ENCODE assay signal across 27 cellular contexts in the genomic region with DNA sequence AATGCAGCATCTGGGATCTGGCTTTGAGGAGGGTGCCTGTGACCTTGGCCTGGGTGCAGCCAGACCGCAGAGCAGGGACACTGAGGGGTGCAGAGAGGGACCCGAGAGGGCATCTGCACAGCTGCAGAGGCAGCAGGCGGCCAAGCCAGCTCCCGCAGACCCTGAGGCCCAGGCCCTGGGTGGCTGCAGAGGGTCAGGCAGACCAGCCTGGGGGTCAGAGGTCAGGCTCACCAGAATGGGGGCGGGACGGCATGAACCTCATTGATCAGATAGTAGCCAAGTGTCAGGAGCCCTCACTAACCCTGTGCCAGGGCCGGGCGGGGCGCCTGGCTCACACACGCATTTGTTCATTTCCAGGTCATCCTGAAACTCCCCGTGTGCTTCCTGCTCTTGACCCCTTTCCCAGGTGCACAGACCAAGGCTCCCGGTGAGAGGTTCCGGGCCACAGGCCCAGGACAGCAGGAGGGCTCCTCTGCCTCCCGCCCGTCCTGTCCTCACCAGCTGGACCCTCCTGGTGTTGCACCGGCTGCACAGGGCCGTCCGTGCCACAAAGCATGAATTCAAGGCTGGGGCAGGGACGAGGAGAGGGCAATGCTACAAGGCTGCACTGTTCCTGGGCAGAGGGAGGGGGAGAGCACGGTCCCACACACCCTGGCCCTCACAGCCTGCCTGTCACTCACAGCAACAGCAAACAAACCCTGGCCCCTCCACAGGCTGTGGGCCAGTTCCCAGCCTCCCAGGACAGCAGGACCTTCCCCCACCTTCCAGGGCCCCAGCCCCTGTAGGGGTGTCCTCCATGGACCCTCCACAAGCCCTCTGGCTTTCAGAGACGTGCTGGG. TPM values are rescaled to one million over a fixed set of nuclear protein-coding genes. Genes with fewer than 3 reads are reported as not detected.
DNase-seq lines count a peak whose midpoint lies in the region; ATAC-seq, FAIRE-seq and TF ChIP-seq lines count a peak whose summit lies in the region.
"Had no signal": no experiment of that assay in that cellular context is flagged by ENCODE, and none has a peak within 500 bp of the region (broad histone marks: within the 10 kb centered on the region; RNA-seq: fewer than 3 reads in every experiment).

No MANE protein-coding gene starts in this region.

- peak overlapping the region in 6 of 11 experiments; percentile 12 to 66 (median 52); a peak in 9 of 22 replicates for H3K9ac ChIP-seq in BLaER1 treated with 17β-estradiol and CSF1 and Interleukin-3, amounts not matched to agents 10 nM and 100 nM
- peak overlapping the region in 1 of 2 experiments; percentile 11; a peak in 1 of 4 replicates for H3K9ac ChIP-seq in K562 (ENCODE audit: insufficient read depth in 1 of 2, low read depth in 2 of 2, low read length in 2 of 2)

- H4K20me1 ChIP-seq in BLaER1 treated with 17β-estradiol and CSF1 and Interleukin-3, amounts not matched to agents 10 nM and 100 nM, result peaks cover 0 to 80% (median 29%) of the 10 kb centered on the region in 11 experiments; a peak in 15 of 22 replicates
- peaks cover 62% of the 10 kb centered on the region for H4K20me1 ChIP-seq in K562 (replicated peaks; ENCODE audit: control insufficient read depth, insufficient read depth, low read length)

- H3K27me3 ChIP-seq in BLaER1 treated with 17β-estradiol and CSF1 and Interleukin-3, amounts not matched to agents 10 nM and 100 nM, result no peaks in the 10 kb centered on the region; a peak in 1 of 22 replicates
- peaks cover 7 to 63% of the 10 kb centered on the region in 2 experiments; a peak in 4 of 5 replicates for H3K27me3 ChIP-seq in K562 (ENCODE audit: control insufficient read depth in 2 of 2, insufficient read depth in 2 of 2, low read length in 2 of 2)
- H3K27me3 ChIP-seq in pancreas, result no peaks in the 10 kb centered on the region
- no peaks in the 10 kb centered on the region for H3K27me3 ChIP-seq in prostate gland (replicated peaks; ENCODE audit: insufficient read depth)
- H3K27me3 ChIP-seq in suprapubic skin, result no peaks in the 10 kb centered on the region
- no peaks in the 10 kb centered on the region for H3K27me3 ChIP-seq in thyroid gland
- H3K27me3 ChIP-seq: ovary, tibial artery had no signal

- in situ Hi-C loops in K562 (cut with MboI), result no loop called here

- FAIRE-seq in K562 (lab: Jason Lieb, UNC), result no peak
- no peak for FAIRE-seq in pancreas (lab: Jason Lieb, UNC)
- FAIRE-seq: GM12878 had no signal

- TF ChIP-seq POLR2A in K562 (conservative IDR thresholded peaks at IDR 0.05) (no peak), prostate gland (IDR thresholded peaks at IDR 0.05) (no peak), suprapubic skin (IDR thresholded peaks at IDR 0.05) (no peak), thyroid gland (IDR thresholded peaks at IDR 0.05) (no peak)

- CTCF ChIA-PET in K562 (lab: Yijun Ruan, JAX; ENCODE audit: low intra/inter-chr PET ratio), result no interaction called here

- 12% methylated on average over 21 of the region's 21 CpGs for WGBS in K562 (ENCODE audit: insufficient coverage, low coverage, missing lambda C conversion rate)
- 54 to 61% methylated on average over 19 to 21 of the region's 21 CpGs for WGBS in pancreas, 2 donors
- WGBS in prostate gland, result 85% methylated on average over 17 of the region's 21 CpGs
- 71% methylated on average over 4 of the region's 21 CpGs for WGBS in suprapubic skin
- 87 to 92% methylated on average over 16 to 19 of the region's 21 CpGs for WGBS in thyroid gland, 2 donors

- intact Hi-C loops in K562 (cut with micrococcal nuclease) (loop anchor here (5.0 kb wide), 1 partner anchor 88 kb away; no protein-coding TSS in a partner anchor), pancreas (cut with DNase I) (no loop called here), prostate gland (cut with DNase I) (loop anchor here (5.0 kb wide), 1 partner anchor 108 kb away; no protein-coding TSS in a partner anchor), thyroid gland (cut with DNase I) (loop anchor here (5.0 kb wide), 1 partner anchor 108 kb away; no protein-coding TSS in a partner anchor)

- BruUV-seq in K562 (replicated peaks; lab: Mats Ljungman, UMichigan), result no TSS peak

- H3K4me2 ChIP-seq in BLaER1 treated with 17β-estradiol and CSF1 and Interleukin-3, amounts not matched to agents 10 nM and 100 nM, result peak overlapping the region in 9 of 11 experiments; percentile 43 to 99 (median 88); a peak in 19 of 22 replicates
- H3K4me2 ChIP-seq in K562 (ENCODE audit: insufficient read depth, low read length), result no peak overlapping the region

- TF ChIP-seq RAD21 in K562 (CRISPR knock-in tag; conservative IDR thresholded peaks at IDR 0.05 in 1 of 2, IDR thresholded peaks at IDR 0.05 in 1 of 2), result no peak

- H2AFZ ChIP-seq in K562 (ENCODE audit: low read depth, low read length), result no peak overlapping the region

- H3K4me1 ChIP-seq in BLaER1 treated with 17β-estradiol and CSF1 and Interleukin-3, amounts not matched to agents 10 nM and 100 nM, result peaks cover 17 to 94% (median 89%) of the 10 kb centered on the region in 10 experiments
- H3K4me1 ChIP-seq in K562 (replicated peaks in 1 of 2; ENCODE audit: control insufficient read depth in 2 of 2, insufficient read depth in 2 of 2, low read length in 2 of 2), result peaks cover 4 to 65% of the 10 kb centered on the region in 2 experiments; a peak in 4 of 5 replicates
- H3K4me1 ChIP-seq in pancreas, result peaks cover 0 to 3% (median 0%) of the 10 kb centered on the region in 3 donors
- no peaks in the 10 kb centered on the region for H3K4me1 ChIP-seq in prostate gland (replicated peaks)
- H3K4me1 ChIP-seq in suprapubic skin, result peaks cover 19% of the 10 kb centered on the region
- peaks cover 11 to 13% of the 10 kb centered on the region in 2 donors for H3K4me1 ChIP-seq in thyroid gland

- DNase-seq in K562 (ENCODE audit: extremely low read depth in 1 of 4, low spot score in 3 of 4) (peak in 1 of 4 experiments; percentile 32), hippocampal formation (lab: John Stamatoyannopoulos, UW) (peak; percentile 31 to 43), pancreas (peak in 1 of 6 donors; percentile 35), prostate gland (ENCODE audit: low spot score) (no peak), suprapubic skin (ENCODE audit: low spot score in 2 of 2) (no peak), thyroid gland (no peak)
- no peak for DNase-seq in activated T-cell treated with anti-CD3 and anti-CD28 coated beads, Interleukin-2, amount 50 U/mL, for 48 hours
- DNase-seq: activated CD4-positive, alpha-beta T cell treated with anti-CD3 and anti-CD28 coated beads, Interleukin-2, amount 10 ng/mL, durations not matched to agents 7 days and 5 days; activated naive CD4-positive, alpha-beta T cell treated with anti-CD3 and anti-CD28 coated beads for 36 hours; AML-193; amniotic stem cell; central memory CD4-positive, alpha-beta T cell; DMS79 treated with DMSO at 0.1 percent for 48 hours; heart right ventricle; left colon; naive B cell; NCI-H1105 treated with DMSO at 0.1 percent for 48 hours; NCI-H2029; NCI-H2227 treated with DMSO at 0.1 percent for 48 hours; NCI-H748 treated with DMSO at 0.1 percent for 48 hours; ovary; right cardiac atrium; stimulated activated CD4-positive, alpha-beta T cell treated with anti-CD3 and anti-CD28 coated beads, Interleukin-4, amount 100 ng/mL, for 4 hours; stimulated activated naive CD4-positive, alpha-beta T cell treated with Interleukin-2 at 50 U/mL for 16 hours; tibial artery had no signal

- no peaks in the 10 kb centered on the region for H3K79me2 ChIP-seq in K562 (ENCODE audit: control insufficient read depth, insufficient read depth, low read length)

- peaks cover 4% of the 10 kb centered on the region for H3K9me1 ChIP-seq in K562 (ENCODE audit: control insufficient read depth, insufficient read depth, low read length)

- 0 out of 22 replicates have a peak overlapping the region, but pooled peaks of 1 of the 11 experiments have one; percentile 5 for H3K27ac ChIP-seq in BLaER1 treated with 17β-estradiol and CSF1 and Interleukin-3, amounts not matched to agents 10 nM and 100 nM
- H3K27ac ChIP-seq in K562 (ENCODE audit: extremely low read depth, low read depth, low read length), result no peak overlapping the region
- H3K27ac ChIP-seq in pancreas, result no peak overlapping the region
- H3K27ac ChIP-seq in prostate gland, result no peak overlapping the region
- H3K27ac ChIP-seq in suprapubic skin, result no peak overlapping the region
- no peak overlapping the region for H3K27ac ChIP-seq in thyroid gland
- H3K27ac ChIP-seq: heart right ventricle, ovary, tibial artery had no signal

- H3K9me3 ChIP-seq in BLaER1 treated with 17β-estradiol and CSF1 and Interleukin-3, amounts not matched to agents 10 nM and 100 nM (replicated peaks in 1 of 11), result no peaks in the 10 kb centered on the region
- H3K9me3 ChIP-seq in K562 (replicated peaks; ENCODE audit: control insufficient read depth, insufficient read depth, low read depth, low read length), result no peaks in the 10 kb centered on the region
- no peaks in the 10 kb centered on the region for H3K9me3 ChIP-seq in pancreas
- H3K9me3 ChIP-seq in prostate gland, result no peaks in the 10 kb centered on the region
- H3K9me3 ChIP-seq in suprapubic skin, result no peaks in the 10 kb centered on the region
- no peaks in the 10 kb centered on the region for H3K9me3 ChIP-seq in thyroid gland
- H3K9me3 ChIP-seq: heart right ventricle, ovary, tibial artery had no signal

- POLR2A ChIA-PET in K562 (lab: Yijun Ruan, JAX), result interaction anchor here (1.0 to 1.1 kb wide), 2 partner anchors 9 to 12 kb away, joined by 3 read pairs; no protein-coding TSS in a partner anchor

- TF ChIP-seq CTCF in K562 (IDR thresholded peaks at IDR 0.05 in 2 of 3, conservative IDR thresholded peaks at IDR 0.05 in 1 of 3; ENCODE audit: insufficient read depth in 2 of 3, low read depth in 1 of 3, low read length in 3 of 3) (no peak), pancreas (IDR thresholded peaks at IDR 0.05) (no peak), prostate gland (IDR thresholded peaks at IDR 0.05) (no peak), suprapubic skin (IDR thresholded peaks at IDR 0.05) (no peak), thyroid gland (IDR thresholded peaks at IDR 0.05) (no peak)

- H3K36me3 ChIP-seq in BLaER1 treated with 17β-estradiol and CSF1 and Interleukin-3, amounts not matched to agents 10 nM and 100 nM, result no peaks in the 10 kb centered on the region; a peak in 1 of 22 replicates
- H3K36me3 ChIP-seq in K562 (ENCODE audit: control insufficient read depth, insufficient read depth, low read length), result no peaks in the 10 kb centered on the region
- H3K36me3 ChIP-seq in pancreas, result no peaks in the 10 kb centered on the region
- no peaks in the 10 kb centered on the region for H3K36me3 ChIP-seq in prostate gland
- no peaks in the 10 kb centered on the region for H3K36me3 ChIP-seq in suprapubic skin
- no peaks in the 10 kb centered on the region for H3K36me3 ChIP-seq in thyroid gland
- H3K36me3 ChIP-seq: heart right ventricle, ovary, tibial artery had no signal

- ATAC-seq in K562, result no peak
- ATAC-seq in pancreas, result peak; percentile 6 to 73 (median 42)
- ATAC-seq: GM12878, heart right ventricle, left colon, right cardiac atrium had no signal

- peak overlapping the region in 2 of 10 experiments; percentile 24 to 40; a peak in 1 of 20 replicates for H3K4me3 ChIP-seq in BLaER1 treated with 17β-estradiol and CSF1 and Interleukin-3, amounts not matched to agents 10 nM and 100 nM
- H3K4me3 ChIP-seq in K562 (no peak overlapping the region), pancreas (no peak overlapping the region), prostate gland (no peak overlapping the region), suprapubic skin (no peak overlapping the region), thyroid gland (replicated peaks in 1 of 3) (no peak overlapping the region)
- H3K4me3 ChIP-seq: GM12878, heart right ventricle, ovary, tibial artery had no signal

- TF ChIP-seq EP300 in K562 (IDR thresholded peaks at IDR 0.05; ENCODE audit: low read length) (no peak), suprapubic skin (IDR thresholded peaks at IDR 0.05) (no peak)

RNA-seq across cellular contexts. Expression of gene RTN4R, which starts 3.3 kb away (rescaled TPM):
- 0.62 and 4.8 TPM in 2 replicates for total RNA-seq in K562 (2011; cell fraction: chromatin; rRNA removed; ENCODE audit: low replicate concordance)
- total RNA-seq in K562 (2011; cell fraction: nucleolus; rRNA removed), result 7.4 and 9.8 TPM in 2 replicates
- 3.2 and 3.7 TPM in 2 replicates for total RNA-seq in K562 (2011; cell fraction: nucleoplasm; rRNA removed)
- total RNA-seq in K562 (2014; rRNA removed) (1.5 and 2.3 TPM in 2 replicates), K562 (2014; rRNA removed; fragmentation: Illumina TruSeq; extraction: Trizol) (not detected in 2 replicates), K562 (2015; rRNA removed; fragmentation: Illumina TruSeq; extraction: Trizol) (0.41 and 0.43 TPM in 2 replicates), K562 (2021) (2.8 and 3.0 TPM in 2 replicates), pancreas (1 to 10 TPM in 5 of 6 donors, under 1 TPM in 1; 0.88 to 7.4 (median 1.9) TPM), prostate gland (1 to 10 TPM; 4.4 to 6.0 TPM), suprapubic skin (10 to 100 TPM in 1 of 4 donors, 1 to 10 TPM in 3; 5.0 to 12.2 (median 9.2) TPM), thyroid gland (1 to 10 TPM; 4.0 to 8.6 (median 5.9) TPM)
- polyA plus RNA-seq in K562 (2011; rRNA removed) (1.3 and 4.4 TPM in 2 replicates), K562 (2014; fragmentation: Illumina TruSeq; extraction: Trizol) (0.46 TPM in 1 of 2 replicates, not detected in the other), K562 (2014; fragmentation: Nextera tagmentation; extraction: Ambion mirVana) (under 1 TPM in 1 of 2 experiments, not detected in 1; 0.04 TPM), K562 (2014; rRNA removed) (1.2 and 2.3 TPM in 2 replicates), pancreas (1 to 10 TPM; 1.7 TPM)
- polyA plus RNA-seq in K562 (2011; cell fraction: cytosol; rRNA removed), result 5.9 and 9.9 TPM in 2 replicates
- 2.9 and 3.5 TPM in 2 replicates for polyA plus RNA-seq in K562 (2011; cell fraction: nucleus; rRNA removed)
- 2.9 and 4.6 TPM in 2 replicates for polyA plus RNA-seq in K562 (2012)
- polyA minus RNA-seq in K562 (2011; rRNA and poly(A)+ RNA removed), result 1.0 and 1.5 TPM in 2 replicates
- polyA minus RNA-seq in K562 (2011; cell fraction: cytosol; rRNA and poly(A)+ RNA removed), result 5.1 and 13.6 TPM in 2 replicates
- 0.40 and 1.3 TPM in 2 replicates for polyA minus RNA-seq in K562 (2011; cell fraction: nucleus; rRNA and poly(A)+ RNA removed)

RNA-seq across cellular contexts. Expression of gene DGCR6L, which starts 55.0 kb away (rescaled TPM):
- 5.8 and 25.8 TPM in 2 replicates for total RNA-seq in K562 (2011; cell fraction: chromatin; rRNA removed; ENCODE audit: low replicate concordance)
- total RNA-seq in K562 (2011; cell fraction: nucleolus; rRNA removed), result 37.9 and 39.6 TPM in 2 replicates
- 19.9 and 28.5 TPM in 2 replicates for total RNA-seq in K562 (2011; cell fraction: nucleoplasm; rRNA removed)
- 151 and 163 TPM in 2 replicates for total RNA-seq in K562 (2014; rRNA removed)
- total RNA-seq in K562 (2014; rRNA removed; fragmentation: Illumina TruSeq; extraction: Trizol), result 14.1 and 20.0 TPM in 2 replicates
- total RNA-seq in K562 (2015; rRNA removed; fragmentation: Illumina TruSeq; extraction: Trizol), result 78.1 and 78.6 TPM in 2 replicates
- 95.3 and 101 TPM in 2 replicates for total RNA-seq in K562 (2021)
- polyA plus RNA-seq in K562 (2011; rRNA removed), result 51.0 and 88.0 TPM in 2 replicates
- polyA plus RNA-seq in K562 (2011; cell fraction: cytosol; rRNA removed), result 116 and 204 TPM in 2 replicates
- polyA plus RNA-seq in K562 (2011; cell fraction: nucleus; rRNA removed), result 72.9 and 95.1 TPM in 2 replicates
- 80.6 and 161 TPM in 2 replicates for polyA plus RNA-seq in K562 (2012)
- polyA plus RNA-seq in K562 (2014; fragmentation: Illumina TruSeq; extraction: Trizol), result 40.4 and 66.5 TPM in 2 replicates
- polyA plus RNA-seq in K562 (2014; fragmentation: Nextera tagmentation; extraction: Ambion mirVana), result 1 to 10 TPM; 3.6 to 8.1 TPM
- 113 and 117 TPM in 2 replicates for polyA plus RNA-seq in K562 (2014; rRNA removed)
- 14.8 and 17.4 TPM in 2 replicates for polyA minus RNA-seq in K562 (2011; rRNA and poly(A)+ RNA removed)
- 35.4 and 39.9 TPM in 2 replicates for polyA minus RNA-seq in K562 (2011; cell fraction: cytosol; rRNA and poly(A)+ RNA removed)
- 29.2 and 43.1 TPM in 2 replicates for polyA minus RNA-seq in K562 (2011; cell fraction: nucleus; rRNA and poly(A)+ RNA removed)
- 10 to 100 TPM; 17.2 to 23.5 (median 21.6) TPM for total RNA-seq in pancreas
- polyA plus RNA-seq in pancreas, result 10 to 100 TPM; 49.2 to 53.4 TPM
- 100 to 1,000 TPM; 101 to 109 TPM for total RNA-seq in prostate gland
- total RNA-seq in suprapubic skin, result 10 to 100 TPM; 45.9 to 75.2 (median 63.0) TPM
- 100 to 1,000 TPM in 2 of 4 donors, 10 to 100 TPM in 2; 62.5 to 123 (median 90.8) TPM for total RNA-seq in thyroid gland

Comparison
In these comparisons a context has a peak if more than half of its experiments do, and no peak if none do; other contexts are left out.
1. DNase-seq: peak in hippocampal formation (2 of 2); none in prostate gland (single experiment), suprapubic skin (0 of 2), activated T-cell treated with anti-CD3 and anti-CD28 coated beads, Interleukin-2, amount 50 U/mL, for 48 hours (0 of 2) and thyroid gland (0 of 2).
2. intact Hi-C loops: an anchor here in K562 (5.0 kb wide), prostate gland (5.0 kb wide) and thyroid gland (5.0 kb wide); none called in pancreas.